In the genomic region with DNA sequence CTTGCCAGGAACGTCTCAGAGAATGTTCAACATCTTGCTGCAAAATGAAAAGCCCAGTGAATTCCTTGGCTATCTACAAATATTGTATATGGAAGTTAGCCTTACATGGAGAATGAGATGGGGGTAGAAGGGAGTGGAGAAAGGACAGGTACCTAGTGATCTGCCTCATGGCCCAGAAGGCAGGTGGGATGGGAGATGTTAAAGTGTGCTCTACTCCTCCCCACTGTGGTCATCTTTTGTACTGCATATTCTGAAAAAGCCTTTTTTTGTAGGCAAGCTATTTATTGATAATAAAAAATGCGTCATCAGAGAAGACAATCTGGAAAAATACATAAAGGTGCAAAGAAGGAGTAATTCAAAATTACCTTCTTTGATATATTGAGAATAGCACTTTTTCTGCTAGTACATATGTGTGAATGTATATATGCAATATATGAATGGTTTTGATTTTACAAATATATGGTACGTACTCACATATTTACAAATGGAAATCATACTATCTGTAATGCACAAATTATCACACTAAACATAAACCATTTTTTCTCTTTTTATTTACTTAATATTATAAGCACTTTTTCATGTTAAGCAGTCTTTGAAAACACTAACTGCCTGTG, we compare ENCODE assay signal across 8 cellular contexts. TPM values are rescaled to one million over a fixed set of nuclear protein-coding genes. Genes with fewer than 3 reads are reported as not detected.
DNase-seq lines count a peak whose midpoint lies in the region; ATAC-seq and TF ChIP-seq lines count a peak whose summit lies in the region.

No MANE protein-coding gene starts in this region.

- H3K36me3 ChIP-seq in gastrocnemius medialis: no peaks in the 10 kb centered on the region

- in situ Hi-C loops in gastrocnemius medialis (cut with MboI; ENCODE audit: low sequenced_read_pairs in 4 of 4): loop anchor here in 3 of 4 donors (5.0 to 25.0 kb wide), 3 partner anchors 96 to 466 kb away; no protein-coding TSS in a partner anchor

- DNase-seq in NCI-H2107 treated with DMSO at 0.1 percent for 48 hours (lab: John Stamatoyannopoulos, UW; ENCODE audit: unreplicated experiment) (peak; percentile 25), NCI-H2107 (lab: John Stamatoyannopoulos, UW) (no peak), OCI-M1 (lab: John Stamatoyannopoulos, UW) (peak; percentile 42), fibroblast of peridontal ligament (ENCODE audit: extremely low read depth) (peak; percentile 24), gastrocnemius medialis (no peak), NCI-H524 treated with DMSO at 0.1 percent for 48 hours (lab: John Stamatoyannopoulos, UW) (no peak), NCI-H128 (lab: John Stamatoyannopoulos, UW; ENCODE audit: unreplicated experiment) (no peak)

- TF ChIP-seq POLR2A in gastrocnemius medialis (IDR thresholded peaks at IDR 0.05): no peak

- no peaks in the 10 kb centered on the region for H3K4me1 ChIP-seq in gastrocnemius medialis

- intact Hi-C loops in gastrocnemius medialis (cut with DNase I; ENCODE audit: low total_unique reads): loop anchor here (2.0 kb wide), 2 partner anchors 95 to 465 kb away; no protein-coding TSS in a partner anchor

- TF ChIP-seq CTCF in gastrocnemius medialis (IDR thresholded peaks at IDR 0.05 in 4 of 5, conservative IDR thresholded peaks at IDR 0.05 in 1 of 5): peak in 4 of 5 experiments; percentile 9 to 36 (median 30)

- peak; percentile 63 for ATAC-seq in HG03064 (IDR thresholded peaks at IDR 0.05; ENCODE audit: low read depth, unreplicated experiment)
- ATAC-seq in gastrocnemius medialis: no peak

- H3K27me3 ChIP-seq in gastrocnemius medialis: no peaks in the 10 kb centered on the region

- H3K4me3 ChIP-seq in gastrocnemius medialis: no peak overlapping the region

- no peaks in the 10 kb centered on the region for H3K9me3 ChIP-seq in gastrocnemius medialis

- H3K27ac ChIP-seq in gastrocnemius medialis: no peak overlapping the region

RNA-seq across cellular contexts. Expression of gene SLC5A9, which starts 19.1 kb away (rescaled TPM):
- total RNA-seq in gastrocnemius medialis: not detected

Comparison
In these comparisons a context has a peak if more than half of its experiments do, and no peak if none do; other contexts are left out.
1. DNase-seq: peak in NCI-H2107 treated with DMSO at 0.1 percent for 48 hours (single experiment), OCI-M1 (single experiment) and fibroblast of peridontal ligament (single experiment); none in NCI-H2107 (single experiment), gastrocnemius medialis (0 of 2), NCI-H524 treated with DMSO at 0.1 percent for 48 hours (single experiment) and NCI-H128 (single experiment).